In the genomic region with DNA sequence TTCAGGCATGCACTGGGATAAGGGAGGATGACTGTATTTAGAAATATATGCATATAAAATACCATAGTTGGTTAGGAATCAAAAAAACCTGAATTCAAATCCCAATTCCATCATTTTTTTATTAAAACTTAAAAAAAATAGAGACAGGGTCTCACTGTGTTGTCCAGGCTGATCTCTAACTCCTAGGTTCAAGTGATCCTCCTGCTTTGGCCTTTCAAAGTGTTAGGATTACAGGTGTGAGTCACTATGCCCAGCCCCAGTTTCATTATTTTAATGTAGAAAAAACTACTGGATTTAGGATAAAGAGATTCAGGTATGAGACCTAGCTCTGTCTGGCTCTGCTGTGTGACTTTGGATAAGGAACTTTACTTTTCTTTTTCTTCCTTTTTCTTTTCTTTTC, we compare ENCODE assay signal across 8 cellular contexts.
"Had no signal": no experiment of that assay in that cellular context is flagged by ENCODE, and none has a peak within 500 bp of the region (broad histone marks: within the 10 kb centered on the region; RNA-seq: fewer than 3 reads in every experiment).

No MANE protein-coding gene starts in this region.

- DNase-seq: GDM1, GF-D8 had no signal

- ATAC-seq: GM12878 had no signal

- H3K4me3 ChIP-seq: GM12878 had no signal

- FAIRE-seq: G401.6, GM12878, GM12891, GM12892, GM18507, GM19239 had no signal
